14 cellular contexts compared by ENCODE assay signal in genomic region chr20:36860339-36860738, GRCh38. TPM values are rescaled to one million over a fixed set of nuclear protein-coding genes. Genes with fewer than 3 reads are reported as not detected.
DNase-seq lines count a peak whose midpoint lies in the region; ATAC-seq and TF ChIP-seq lines count a peak whose summit lies in the region.
"Had no signal": no experiment of that assay in that cellular context is flagged by ENCODE, and none has a peak within 500 bp of the region (broad histone marks: within the 10 kb centered on the region; RNA-seq: fewer than 3 reads in every experiment).

No MANE protein-coding gene starts in this region.

- H3K36me3 ChIP-seq in ACC112 (ENCODE audit: insufficient read depth, low read length), result no peaks in the 10 kb centered on the region
- peaks cover 11% of the 10 kb centered on the region for H3K36me3 ChIP-seq in osteoblast (ENCODE audit: insufficient read depth, low read length)
- H3K36me3 ChIP-seq: cardiac muscle cell had no signal

- H3K4me2 ChIP-seq in osteoblast (ENCODE audit: insufficient read depth, low read length), result peak overlapping the region; percentile 91

- peaks cover 60% of the 10 kb centered on the region for H4K20me1 ChIP-seq in osteoblast (ENCODE audit: insufficient read depth, low read length)

- no peaks in the 10 kb centered on the region for H3K27me3 ChIP-seq in ACC112 (ENCODE audit: insufficient read depth, low read length)
- no peaks in the 10 kb centered on the region for H3K27me3 ChIP-seq in osteoblast (ENCODE audit: insufficient read depth, low read length)
- H3K27me3 ChIP-seq: cardiac muscle cell had no signal

- peaks cover 13 to 50% (median 32%) of the 10 kb centered on the region in 3 donors for H3K4me1 Mint-ChIP-seq in IgD-negative memory B cell
- peaks cover 78% of the 10 kb centered on the region for H3K4me1 Mint-ChIP-seq in dendritic cell treated with granulocyte-macrophage colony-stimulating factor and Interleukin-4, amounts not matched to agents 40 ng/mL and 50 ng/mL, for 4 days (ENCODE audit: low read depth)

- H3K27ac Mint-ChIP-seq in IgD-negative memory B cell, result peak overlapping the region in 1 of 3 donors; percentile 37
- H3K27ac Mint-ChIP-seq in dendritic cell treated with granulocyte-macrophage colony-stimulating factor and Interleukin-4, amounts not matched to agents 40 ng/mL and 50 ng/mL, for 4 days, result peak overlapping the region; percentile 73
- H3K27ac Mint-ChIP-seq: activated CD4-positive, alpha-beta T cell treated with anti-CD3 and anti-CD28 coated beads, Interleukin-2, amount 10 ng/mL, durations not matched to agents 24 days and 14 days had no signal

- TF ChIP-seq CTCF in osteoblast (IDR thresholded peaks at IDR 0.05; ENCODE audit: extremely low read depth, low read depth, low read length), result no peak

- H3K27me3 Mint-ChIP-seq in IgD-negative memory B cell, result no peaks in the 10 kb centered on the region
- peaks cover 12% of the 10 kb centered on the region for H3K27me3 Mint-ChIP-seq in dendritic cell treated with granulocyte-macrophage colony-stimulating factor and Interleukin-4, amounts not matched to agents 40 ng/mL and 50 ng/mL, for 4 days

- no peaks in the 10 kb centered on the region for H3K9me3 Mint-ChIP-seq in IgD-negative memory B cell
- H3K9me3 Mint-ChIP-seq in dendritic cell treated with granulocyte-macrophage colony-stimulating factor and Interleukin-4, amounts not matched to agents 40 ng/mL and 50 ng/mL, for 4 days, result no peaks in the 10 kb centered on the region
- H3K9me3 Mint-ChIP-seq: activated CD4-positive, alpha-beta T cell treated with anti-CD3 and anti-CD28 coated beads, Interleukin-2, amount 10 ng/mL, durations not matched to agents 24 days and 14 days had no signal

- H3K79me2 ChIP-seq in ACC112 (ENCODE audit: control insufficient read depth, insufficient read depth, low read length, unreplicated experiment), result peaks cover 74% of the 10 kb centered on the region
- H3K79me2 ChIP-seq in osteoblast (ENCODE audit: insufficient read depth, low read length), result peaks cover 77% of the 10 kb centered on the region

- intact Hi-C loops in dendritic cell treated with granulocyte-macrophage colony-stimulating factor and Interleukin-4, amounts not matched to agents 40 ng/mL and 50 ng/mL, for 4 days (cut with micrococcal nuclease), result loop anchor here (10.0 kb wide), 2 partner anchors 86 to 246 kb away; partner anchors contain the start of gene DSN1

- no peak for ATAC-seq in GM21367 (IDR thresholded peaks at IDR 0.05; ENCODE audit: unreplicated experiment)
- ATAC-seq: esophagus mucosa had no signal

- H3K27ac ChIP-seq in ACC112 (ENCODE audit: low read depth, low read length) (peak overlapping the region; percentile 24; the same call in 1 of the 2 replicates), osteoblast (ENCODE audit: low read depth, low read length) (peak overlapping the region; percentile 85)

- H3K4me1 ChIP-seq in ACC112 (ENCODE audit: control insufficient read depth, insufficient read depth, low read length, unreplicated experiment) (peaks cover 50% of the 10 kb centered on the region), osteoblast (ENCODE audit: insufficient read depth, low read length) (peaks cover 64% of the 10 kb centered on the region)

- H3K9me3 ChIP-seq in osteoblast (ENCODE audit: low read depth, low read length), result no peaks in the 10 kb centered on the region

- H3K4me3 Mint-ChIP-seq in IgD-negative memory B cell, result peak overlapping the region in 3 of 4 donors; percentile 22 to 85 (median 83)
- H3K4me3 Mint-ChIP-seq in dendritic cell treated with granulocyte-macrophage colony-stimulating factor and Interleukin-4, amounts not matched to agents 40 ng/mL and 50 ng/mL, for 4 days, result no peak overlapping the region
- H3K4me3 Mint-ChIP-seq: activated CD4-positive, alpha-beta T cell treated with anti-CD3 and anti-CD28 coated beads, Interleukin-2, amount 10 ng/mL, durations not matched to agents 24 days and 14 days had no signal

- DNase-seq in osteoblast (ENCODE audit: insufficient read length, low spot score, missing footprints) (peak; percentile 72), HuH-7.5 (ENCODE audit: low spot score) (no peak), HT-29 (ENCODE audit: low spot score) (no peak)
- DNase-seq in central memory CD4-positive, alpha-beta T cell, result no peak
- DNase-seq: activated CD4-positive, alpha-beta T cell treated with anti-CD3 and anti-CD28 coated beads, Interleukin-2, amount 10 ng/mL, durations not matched to agents 24 days and 14 days; NCI-H1436; NCI-H69 had no signal

- H2AFZ ChIP-seq in ACC112 (ENCODE audit: low read length, unreplicated experiment) (no peak overlapping the region), osteoblast (ENCODE audit: low read length) (no peak overlapping the region)

- H3K4me3 ChIP-seq in ACC112 (ENCODE audit: low read depth, low read length) (no peak overlapping the region), osteoblast (ENCODE audit: insufficient read depth, low read length) (no peak overlapping the region)
- H3K4me3 ChIP-seq: cardiac muscle cell had no signal

- no peaks in the 10 kb centered on the region for H3K36me3 Mint-ChIP-seq in IgD-negative memory B cell
- peaks cover 50% of the 10 kb centered on the region for H3K36me3 Mint-ChIP-seq in dendritic cell treated with granulocyte-macrophage colony-stimulating factor and Interleukin-4, amounts not matched to agents 40 ng/mL and 50 ng/mL, for 4 days (ENCODE audit: low read depth)

RNA-seq across cellular contexts. Expression of gene TLDC2, which starts 15.6 kb away (rescaled TPM):
- polyA plus RNA-seq in IgD-negative memory B cell, result not detected
- total RNA-seq in osteoblast, result not detected in 2 replicates
- 0.25 and 0.89 TPM in 2 replicates for total RNA-seq in HT-29 (2014; rRNA removed; shearing (Covaris generic))
- total RNA-seq: activated CD4-positive, alpha-beta T cell treated with anti-CD3 and anti-CD28 coated beads, Interleukin-2, amount 10 ng/mL, durations not matched to agents 24 days and 14 days; cardiac muscle cell; SK-MEL-5 had no signal
- polyA plus RNA-seq: cardiac muscle cell had no signal
